Comparison of ENCODE assay signal across 15 cellular contexts in genomic region chr11:94767292-94767690, GRCh38. TPM values are rescaled to one million over a fixed set of nuclear protein-coding genes. Genes with fewer than 3 reads are reported as not detected.
A peak's percentile ranks its signal among the peaks of the same experiment; 100 is the strongest.
DNase-seq lines count a peak whose midpoint lies in the region; ATAC-seq, FAIRE-seq and TF ChIP-seq lines count a peak whose summit lies in the region.
"Had no signal": no experiment of that assay in that cellular context is flagged by ENCODE, and none has a peak within 500 bp of the region (broad histone marks: within the 10 kb centered on the region; RNA-seq: fewer than 3 reads in every experiment).

No MANE protein-coding gene starts in this region.

- no peak for ATAC-seq in GM18520 (IDR thresholded peaks at IDR 0.05; ENCODE audit: unreplicated experiment)
- no peak for ATAC-seq in HG02852 (IDR thresholded peaks at IDR 0.05; ENCODE audit: unreplicated experiment)

- H3K4me2 ChIP-seq in endothelial cell of umbilical vein (ENCODE audit: insufficient read depth, low read length) = peak overlapping the region; percentile 84

- H3K27me3 ChIP-seq in AG04450 (ENCODE audit: control insufficient read depth, insufficient read depth, low read length) (no peaks in the 10 kb centered on the region), NT2/D1 (ENCODE audit: insufficient read depth, insufficient read length) (no peaks in the 10 kb centered on the region), endothelial cell of umbilical vein (ENCODE audit: control insufficient read depth in 2 of 2, insufficient read depth in 2 of 2, low read length in 2 of 2) (no peaks in the 10 kb centered on the region)
- H3K27me3 ChIP-seq: MG63 had no signal

- no peaks in the 10 kb centered on the region for H3K27me3 Mint-ChIP-seq in osteocyte (ENCODE audit: unreplicated experiment)

- peak overlapping the region; percentile 31 for H3K27ac ChIP-seq in AG04450 (ENCODE audit: low read depth, low read length)
- no peak overlapping the region for H3K27ac ChIP-seq in endothelial cell of umbilical vein (ENCODE audit: insufficient read depth, low read depth, low read length)

- dilution Hi-C loops in endothelial cell of umbilical vein (cut with MboI; ENCODE audit: extremely low pct_ligation_motif_present, low sequenced_read_pairs) = no loop called here

- peaks cover 32% of the 10 kb centered on the region for H3K4me1 Mint-ChIP-seq in osteocyte (ENCODE audit: unreplicated experiment)

- BruUV-seq in endothelial cell of umbilical vein (replicated peaks; lab: Mats Ljungman, UMichigan) = no TSS peak

- no peak for TF ChIP-seq POLR2A in endothelial cell of umbilical vein (IDR thresholded peaks at IDR 0.05; ENCODE audit: low read depth, low read length)

- peaks cover 36% of the 10 kb centered on the region for H3K79me2 ChIP-seq in endothelial cell of umbilical vein (ENCODE audit: control insufficient read depth, insufficient read depth, low read length)

- H3K4me3 ChIP-seq in AG04450 (ENCODE audit: low read depth, low read length) (no peak overlapping the region), NT2/D1 (ENCODE audit: insufficient read length, low read depth) (no peak overlapping the region), endothelial cell of umbilical vein (replicated peaks in 1 of 3; ENCODE audit: insufficient read depth in 1 of 3, low read depth in 1 of 3, low read length in 3 of 3) (no peak overlapping the region)

- no peak overlapping the region for H3K27ac Mint-ChIP-seq in osteocyte (ENCODE audit: unreplicated experiment)
- H3K27ac Mint-ChIP-seq: activated T-cell treated with anti-CD3 and anti-CD28 coated beads, Interleukin-2, amount 50 U/mL, for 72 hours; CD4-positive, alpha-beta memory T cell; stimulated activated naive CD8-positive, alpha-beta T cell treated with anti-CD3 and anti-CD28 coated beads, Interleukin-15, Interleukin-2, amounts not matched to agents 100 ng/mL and 50 ng/mL, for 24 hours had no signal

- no peaks in the 10 kb centered on the region for H3K9me1 ChIP-seq in endothelial cell of umbilical vein (replicated peaks; ENCODE audit: control insufficient read depth, extremely low read depth, insufficient read depth, low read length)

- peak overlapping the region; percentile 91 for H3K4me3 Mint-ChIP-seq in osteocyte (ENCODE audit: unreplicated experiment)

- no peaks in the 10 kb centered on the region for H3K9me3 Mint-ChIP-seq in osteocyte (ENCODE audit: unreplicated experiment)
- H3K9me3 Mint-ChIP-seq: activated T-cell treated with anti-CD3 and anti-CD28 coated beads, Interleukin-2, amount 50 U/mL, for 72 hours; CD4-positive, alpha-beta memory T cell; immature natural killer cell; stimulated activated naive CD8-positive, alpha-beta T cell treated with anti-CD3 and anti-CD28 coated beads, Interleukin-15, Interleukin-2, amounts not matched to agents 100 ng/mL and 50 ng/mL, for 24 hours had no signal

- no peaks in the 10 kb centered on the region for H3K36me3 ChIP-seq in NT2/D1 (ENCODE audit: insufficient read depth, insufficient read length, low read length)
- H3K36me3 ChIP-seq in endothelial cell of umbilical vein (ENCODE audit: control insufficient read depth in 2 of 2, extremely low read depth in 1 of 2, insufficient read depth in 2 of 2, low read length in 2 of 2) = no peaks in the 10 kb centered on the region
- H3K36me3 ChIP-seq: MG63 had no signal

- H3K4me1 ChIP-seq in NT2/D1 (ENCODE audit: insufficient read depth, insufficient read length) = peaks cover 5% of the 10 kb centered on the region
- peaks cover 19% of the 10 kb centered on the region for H3K4me1 ChIP-seq in endothelial cell of umbilical vein (ENCODE audit: control insufficient read depth, extremely low read depth, insufficient read depth, low read length)

- no peak for DNase-seq in AG04450 (ENCODE audit: low read depth, low spot score)
- no peak for DNase-seq in NT2/D1 (ENCODE audit: low read depth, low spot score)
- DNase-seq in endothelial cell of umbilical vein (ENCODE audit: low read depth, low spot score) = no peak
- DNase-seq in osteocyte (ENCODE audit: extremely low spot score, unreplicated experiment) = no peak
- no peak for DNase-seq in NCI-H446 (lab: John Stamatoyannopoulos, UW)
- no peak for DNase-seq in D721Med (ENCODE audit: insufficient read length, low spot score)
- DNase-seq: CD4-positive, alpha-beta memory T cell; stimulated activated CD4-positive, alpha-beta T cell treated with anti-CD3 and anti-CD28 coated beads, Interleukin-12 subunit alpha, Interleukin-12 subunit beta, amount 100 ng/mL, for 4 hours had no signal

- intact Hi-C loops in endothelial cell of umbilical vein (cut with micrococcal nuclease) = loop anchor here (5.0 to 10.0 kb wide), 2 partner anchors 205 to 222 kb away; partner anchors contain the start of genes CWC15, FUT4 and KDM4D

- peak overlapping the region; percentile 93 for H2AFZ ChIP-seq in endothelial cell of umbilical vein (ENCODE audit: low read depth, low read length)

- peaks cover 5% of the 10 kb centered on the region for H4K20me1 ChIP-seq in endothelial cell of umbilical vein (replicated peaks; ENCODE audit: control insufficient read depth, extremely low read depth, insufficient read depth, low read length)

- FAIRE-seq in endothelial cell of umbilical vein (lab: Jason Lieb, UNC) = no peak
- no peak for FAIRE-seq in D721Med (lab: Jason Lieb, UNC)
- FAIRE-seq: GM12891 had no signal

- peaks cover 4% of the 10 kb centered on the region; the same call in 1 of the 2 replicates for H3K9me3 ChIP-seq in AG04450 (ENCODE audit: control insufficient read depth, insufficient read depth, low read length)
- no peaks in the 10 kb centered on the region for H3K9me3 ChIP-seq in NT2/D1 (ENCODE audit: insufficient read depth, low read length)
- H3K9me3 ChIP-seq in endothelial cell of umbilical vein (replicated peaks; ENCODE audit: control insufficient read depth, insufficient read depth, low read length) = no peaks in the 10 kb centered on the region
- H3K9me3 ChIP-seq: MG63 had no signal

- TF ChIP-seq CTCF in AG04450 (IDR thresholded peaks at IDR 0.05; ENCODE audit: low read depth, low read length) = no peak
- TF ChIP-seq CTCF in endothelial cell of umbilical vein (IDR thresholded peaks at IDR 0.05; ENCODE audit: extremely low read depth in 1 of 2, insufficient read depth in 1 of 2, low read depth in 1 of 2, low read length in 2 of 2) = no peak
- TF ChIP-seq CTCF in osteocyte (IDR thresholded peaks at IDR 0.05) = no peak
- no peak for TF ChIP-seq CTCF in D721Med (IDR thresholded peaks at IDR 0.05; ENCODE audit: insufficient read depth, missing control alignments)

- H3K9ac ChIP-seq in NT2/D1 (ENCODE audit: insufficient read length, low read depth) = peak overlapping the region; percentile 47
- peak overlapping the region; percentile 84 for H3K9ac ChIP-seq in endothelial cell of umbilical vein (replicated peaks; ENCODE audit: extremely low read depth, insufficient read depth, low read length)

- H3K36me3 Mint-ChIP-seq in osteocyte (ENCODE audit: unreplicated experiment) = peaks cover 4% of the 10 kb centered on the region
- H3K36me3 Mint-ChIP-seq: CD4-positive, alpha-beta memory T cell; immature natural killer cell had no signal

- POLR2A ChIA-PET in AG04450 (lab: Yijun Ruan, JAX) (interaction anchor here (0.7 to 1.2 kb wide), 2 partner anchors 33 to 155 kb away, joined by 3 to 4 read pairs; no protein-coding TSS in a partner anchor), endothelial cell of umbilical vein (lab: Charles Lee) (no interaction called here)

- CTCF ChIA-PET in AG04450 (lab: Charles Lee) (no interaction called here), endothelial cell of umbilical vein (lab: Charles Lee) (interaction anchor here (0.8 to 6.0 kb wide), 8 partner anchors 14 to 144 kb away, joined by 4 to 28 read pairs (median 8); no protein-coding TSS in a partner anchor)

TF ChIP-seq in endothelial cell of umbilical vein, 7 proteins besides CTCF, POLR2A, EP300 and RAD21:
- TF ChIP-seq MYC (IDR thresholded peaks at IDR 0.05; ENCODE audit: low read depth, low read length) (no peak), EZH2 (IDR thresholded peaks at IDR 0.05; ENCODE audit: borderline replicate concordance, low read depth, low read length, severe bottlenecking) (no peak), JUN (IDR thresholded peaks at IDR 0.05; ENCODE audit: borderline replicate concordance, insufficient read depth, insufficient read length, low read depth) (no peak), MAX (IDR thresholded peaks at IDR 0.05; ENCODE audit: insufficient read depth, insufficient read length) (no peak), POLR2AphosphoS5 (IDR thresholded peaks at IDR 0.05; ENCODE audit: insufficient read depth, low read depth, low read length) (no peak), GATA2 (IDR thresholded peaks at IDR 0.05; ENCODE audit: insufficient read depth, insufficient read length, low read depth, low read length) (no peak), FOS (IDR thresholded peaks at IDR 0.05; ENCODE audit: borderline replicate concordance, insufficient read depth, low read length) (no peak)

RNA-seq across cellular contexts. Expression of gene AMOTL1, which starts 0.9 kb away (rescaled TPM):
- polyA plus RNA-seq in AG04450 (2011; rRNA removed) = 40.5 and 43.7 TPM in 2 replicates
- polyA minus RNA-seq in AG04450 (2011; rRNA and poly(A)+ RNA removed) = 92.4 and 95.9 TPM in 2 replicates
- 37.8 and 41.8 TPM in 2 replicates for total RNA-seq in endothelial cell of umbilical vein
- 11.3 and 12.5 TPM in 2 replicates for polyA plus RNA-seq in endothelial cell of umbilical vein
- polyA plus RNA-seq in endothelial cell of umbilical vein (2011; cell fraction: cytosol; rRNA removed) = 13.8 and 14.8 TPM in 2 replicates
- 19.8 and 22.7 TPM in 2 replicates for polyA plus RNA-seq in endothelial cell of umbilical vein (2011; cell fraction: nucleus; rRNA removed)
- polyA plus RNA-seq in endothelial cell of umbilical vein (2012) = 24.6 and 26.3 TPM in 2 replicates
- 38.8 and 39.2 TPM in 2 replicates for polyA minus RNA-seq in endothelial cell of umbilical vein
- polyA minus RNA-seq in endothelial cell of umbilical vein (2011; cell fraction: cytosol; rRNA and poly(A)+ RNA removed) = 10.3 TPM
- polyA minus RNA-seq in endothelial cell of umbilical vein (2011; cell fraction: nucleus; rRNA and poly(A)+ RNA removed) = 35.5 and 46.7 TPM in 2 replicates
- 66.6 and 71.7 TPM in 2 replicates for total RNA-seq in osteocyte
